In genomic region chr6:27890351-27891299, GRCh38 we compare ENCODE assay signal across 1 cellular context.
TF ChIP-seq lines count a peak whose summit lies in the region.

No MANE protein-coding gene starts in this region.

TF ChIP-seq in GM12878, 131 proteins besides CTCF, POLR2A, EP300 and RAD21 (continued from another document):
- TF ChIP-seq E2F8 (IDR thresholded peaks at IDR 0.05; ENCODE audit: low read depth, partially characterized antibody) (peak; percentile 32), BHLHE40 (IDR thresholded peaks at IDR 0.05; ENCODE audit: borderline replicate concordance in 1 of 2, low read depth in 2 of 2, low read length in 1 of 2) (peak in 1 of 2 experiments; percentile 38; a peak in 1 of 4 replicates), RUNX3 (IDR thresholded peaks at IDR 0.05; ENCODE audit: low read length) (peak; percentile 55), BCL11A (IDR thresholded peaks at IDR 0.05; ENCODE audit: low read depth, low read length) (no peak), MXI1 (IDR thresholded peaks at IDR 0.05; ENCODE audit: low read depth, low read length) (peak; percentile 61), POLR2AphosphoS5 (IDR thresholded peaks at IDR 0.05; ENCODE audit: low read length) (peak; percentile 99), BRCA1 (IDR thresholded peaks at IDR 0.05; ENCODE audit: low read depth, low read length) (no peak), RELB (IDR thresholded peaks at IDR 0.05; ENCODE audit: low read depth) (no peak; the same call in 1 of the 2 replicates)
